10 cellular contexts compared by ENCODE assay signal in genomic region chr10:61452229-61452651, GRCh38. TPM values are rescaled to one million over a fixed set of nuclear protein-coding genes. Genes with fewer than 3 reads are reported as not detected.
A peak's percentile ranks its signal among the peaks of the same experiment; 100 is the strongest.
DNase-seq lines count a peak whose midpoint lies in the region; FAIRE-seq and TF ChIP-seq lines count a peak whose summit lies in the region.
"Had no signal": no experiment of that assay in that cellular context is flagged by ENCODE, and none has a peak within 500 bp of the region (broad histone marks: within the 10 kb centered on the region; RNA-seq: fewer than 3 reads in every experiment).

No MANE protein-coding gene starts in this region.

- H3K4me3 ChIP-seq in astrocyte (ENCODE audit: insufficient read depth, low read depth, low read length): peak overlapping the region; percentile 69
- H3K4me3 ChIP-seq in smooth muscle cell: peak overlapping the region; percentile 61

- peak overlapping the region; percentile 94 for H3K4me2 ChIP-seq in astrocyte (ENCODE audit: low read length)
- H3K4me2 ChIP-seq in smooth muscle cell: peak overlapping the region; percentile 85

- no peak overlapping the region for H3K27ac Mint-ChIP-seq in astrocyte (ENCODE audit: unreplicated experiment)
- H3K27ac Mint-ChIP-seq in immature natural killer cell: no peak overlapping the region
- no peak overlapping the region for H3K27ac Mint-ChIP-seq in activated T-helper 2 cell treated with anti-CD3 and anti-CD28 coated beads, Interferon-gamma antibody, Interleukin-2, Interleukin-4, amounts not matched to agents 10 μg/mL and 5 μg/mL and 100 μg/mL, durations not matched to agents 14 hours and 24 hours and 36 hours

- H3K9me3 Mint-ChIP-seq in astrocyte (ENCODE audit: unreplicated experiment) (no peaks in the 10 kb centered on the region), immature natural killer cell (peaks cover 0 to 7% (median 0%) of the 10 kb centered on the region in 6 donors)
- H3K9me3 Mint-ChIP-seq in activated T-helper 2 cell treated with anti-CD3 and anti-CD28 coated beads, Interferon-gamma antibody, Interleukin-2, Interleukin-4, amounts not matched to agents 10 μg/mL and 5 μg/mL and 100 μg/mL, durations not matched to agents 14 hours and 24 hours and 36 hours: no peaks in the 10 kb centered on the region

- peak overlapping the region; percentile 84 for H3K4me3 Mint-ChIP-seq in astrocyte (ENCODE audit: unreplicated experiment)
- H3K4me3 Mint-ChIP-seq in immature natural killer cell: peak overlapping the region in 3 of 5 donors; percentile 18 to 41 (median 35)
- no peak overlapping the region for H3K4me3 Mint-ChIP-seq in activated T-helper 2 cell treated with anti-CD3 and anti-CD28 coated beads, Interferon-gamma antibody, Interleukin-2, Interleukin-4, amounts not matched to agents 10 μg/mL and 5 μg/mL and 100 μg/mL, durations not matched to agents 14 hours and 24 hours and 36 hours (ENCODE audit: low read depth)

- no peak overlapping the region for H3K27ac ChIP-seq in astrocyte (ENCODE audit: low read depth, low read length)
- no peak overlapping the region for H3K27ac ChIP-seq in smooth muscle cell (ENCODE audit: low read depth)

- H4K20me1 ChIP-seq in astrocyte (ENCODE audit: insufficient read depth, low read length) (no peaks in the 10 kb centered on the region), smooth muscle cell (ENCODE audit: low read depth) (no peaks in the 10 kb centered on the region)

- no peaks in the 10 kb centered on the region for H3K79me2 ChIP-seq in astrocyte (ENCODE audit: insufficient read depth, low read length)
- H3K79me2 ChIP-seq in smooth muscle cell (ENCODE audit: low read depth): no peaks in the 10 kb centered on the region

- TF ChIP-seq CTCF in astrocyte (IDR thresholded peaks at IDR 0.05; ENCODE audit: insufficient read depth, low read depth, low read length) (no peak), smooth muscle cell (IDR thresholded peaks at IDR 0.05; ENCODE audit: borderline replicate concordance, insufficient read depth, poor library complexity, severe bottlenecking) (no peak)

- H3K36me3 Mint-ChIP-seq in astrocyte (ENCODE audit: low read depth, unreplicated experiment) (no peaks in the 10 kb centered on the region), immature natural killer cell (no peaks in the 10 kb centered on the region)
- no peaks in the 10 kb centered on the region for H3K36me3 Mint-ChIP-seq in activated T-helper 2 cell treated with anti-CD3 and anti-CD28 coated beads, Interferon-gamma antibody, Interleukin-2, Interleukin-4, amounts not matched to agents 10 μg/mL and 5 μg/mL and 100 μg/mL, durations not matched to agents 14 hours and 24 hours and 36 hours (ENCODE audit: low read depth)

- no peaks in the 10 kb centered on the region for H3K27me3 ChIP-seq in astrocyte (ENCODE audit: insufficient read depth, low read length)
- peaks cover 58% of the 10 kb centered on the region for H3K27me3 ChIP-seq in smooth muscle cell (ENCODE audit: low read depth)

- H2AFZ ChIP-seq in astrocyte (ENCODE audit: low read depth, low read length) (peak overlapping the region; percentile 95), smooth muscle cell (ENCODE audit: low read depth) (peak overlapping the region; percentile 83)

- FAIRE-seq in astrocyte (lab: Jason Lieb, UNC) (no peak), GM12892 (lab: Jason Lieb, UNC) (no peak)

- H3K9ac ChIP-seq in astrocyte (ENCODE audit: low read length) (peak overlapping the region; percentile 55), smooth muscle cell (ENCODE audit: low read depth) (no peak overlapping the region)

- peaks cover 4% of the 10 kb centered on the region for H3K4me1 Mint-ChIP-seq in astrocyte (ENCODE audit: low read depth, unreplicated experiment)
- H3K4me1 Mint-ChIP-seq in immature natural killer cell: peaks cover 10 to 14% of the 10 kb centered on the region in 2 donors
- peaks cover 7% of the 10 kb centered on the region for H3K4me1 Mint-ChIP-seq in activated T-helper 2 cell treated with anti-CD3 and anti-CD28 coated beads, Interferon-gamma antibody, Interleukin-2, Interleukin-4, amounts not matched to agents 10 μg/mL and 5 μg/mL and 100 μg/mL, durations not matched to agents 14 hours and 24 hours and 36 hours (ENCODE audit: low read depth)

- no peaks in the 10 kb centered on the region for H3F3A ChIP-seq in smooth muscle cell (ENCODE audit: low read depth)

- TF ChIP-seq POLR2A in GM12892 (IDR thresholded peaks at IDR 0.05; ENCODE audit: low read depth, low read length): no peak

- H3K27me3 Mint-ChIP-seq in astrocyte (ENCODE audit: low read depth, unreplicated experiment): peaks cover 41% of the 10 kb centered on the region
- H3K27me3 Mint-ChIP-seq in immature natural killer cell (ENCODE audit: low read depth in 3 of 3): peaks cover 11 to 16% (median 12%) of the 10 kb centered on the region in 3 donors
- H3K27me3 Mint-ChIP-seq in activated T-helper 2 cell treated with anti-CD3 and anti-CD28 coated beads, Interferon-gamma antibody, Interleukin-2, Interleukin-4, amounts not matched to agents 10 μg/mL and 5 μg/mL and 100 μg/mL, durations not matched to agents 14 hours and 24 hours and 36 hours (ENCODE audit: low read depth): peaks cover 40% of the 10 kb centered on the region

- H3K36me3 ChIP-seq in astrocyte (ENCODE audit: insufficient read depth, low read length) (no peaks in the 10 kb centered on the region), smooth muscle cell (ENCODE audit: low read depth) (no peaks in the 10 kb centered on the region)

- DNase-seq in DMS53 (lab: John Stamatoyannopoulos, UW) (peak; percentile 42), DMS53 treated with DMSO at 0.1 percent for 48 hours (lab: John Stamatoyannopoulos, UW; ENCODE audit: unreplicated experiment) (no peak), astrocyte (ENCODE audit: low read depth) (peak; percentile 27), immature natural killer cell (no peak), smooth muscle cell (lab: John Stamatoyannopoulos, UW; ENCODE audit: unreplicated experiment) (no peak), NCI-H2029 treated with DMSO at 0.1 percent for 48 hours (lab: John Stamatoyannopoulos, UW) (no peak), GM12892 (ENCODE audit: insufficient read length) (no peak)
- DNase-seq in activated T-helper 2 cell treated with anti-CD3 and anti-CD28 coated beads, Interferon-gamma antibody, Interleukin-2, Interleukin-4, amounts not matched to agents 10 μg/mL and 5 μg/mL and 100 μg/mL, durations not matched to agents 14 hours and 24 hours and 36 hours (ENCODE audit: low spot score): no peak
- DNase-seq: SIG-M5 had no signal

- intact Hi-C loops in activated T-helper 2 cell treated with anti-CD3 and anti-CD28 coated beads, Interferon-gamma antibody, Interleukin-2, Interleukin-4, amounts not matched to agents 10 μg/mL and 5 μg/mL and 100 μg/mL, durations not matched to agents 14 hours and 24 hours and 36 hours (cut with micrococcal nuclease): no loop called here

- no peaks in the 10 kb centered on the region for H3K9me3 ChIP-seq in astrocyte (ENCODE audit: insufficient read depth, low read depth, low read length)
- H3K9me3 ChIP-seq in smooth muscle cell (replicated peaks; ENCODE audit: low read depth): no peaks in the 10 kb centered on the region

- 3% methylated on average over 24 of the region's 24 CpGs for WGBS in smooth muscle cell (ENCODE audit: low lambda C conversion rate)

- peaks cover 12% of the 10 kb centered on the region for H3K4me1 ChIP-seq in astrocyte (ENCODE audit: insufficient read depth, low read length)
- no peaks in the 10 kb centered on the region for H3K4me1 ChIP-seq in smooth muscle cell (ENCODE audit: low read depth)

RNA-seq across cellular contexts. Expression of gene TMEM26, which starts 0.9 kb away (rescaled TPM):
- total RNA-seq in astrocyte (0.18 and 0.31 TPM in 2 replicates), smooth muscle cell (not detected in 2 replicates)
- polyA plus RNA-seq in immature natural killer cell (not detected), smooth muscle cell (not detected in 2 replicates)
- not detected in 2 replicates for total RNA-seq in activated T-helper 2 cell treated with anti-CD3 and anti-CD28 coated beads, Interferon-gamma antibody, Interleukin-2, Interleukin-4, amounts not matched to agents 10 μg/mL and 5 μg/mL and 100 μg/mL, durations not matched to agents 14 hours and 24 hours and 36 hours
- not detected for polyA plus RNA-seq in GM12892 (2012; ENCODE audit: missing spikeins)
- total RNA-seq: A172 had no signal

Comparison
In these comparisons a context has a peak if more than half of its experiments do, and no peak if none do; other contexts are left out.
1. DNase-seq: peak in DMS53 (single experiment) and astrocyte (single experiment); none in DMS53 treated with DMSO at 0.1 percent for 48 hours (single experiment), immature natural killer cell (0 of 3), smooth muscle cell (single experiment), NCI-H2029 treated with DMSO at 0.1 percent for 48 hours (single experiment), activated T-helper 2 cell treated with anti-CD3 and anti-CD28 coated beads, Interferon-gamma antibody, Interleukin-2, Interleukin-4, amounts not matched to agents 10 μg/mL and 5 μg/mL and 100 μg/mL, durations not matched to agents 14 hours and 24 hours and 36 hours (single experiment) and GM12892 (single experiment).